In genomic region chr5:42515504-42515903, GRCh38 we compare ENCODE assay signal across 1 cellular context.
TF ChIP-seq lines count a peak whose summit lies in the region.

No MANE protein-coding gene starts in this region.

TF ChIP-seq in SK-N-SH treated with all-trans-retinoic acid at 6 μM for 48 hours, 23 proteins besides CTCF, POLR2A, EP300 and RAD21 (continued from another document):
- TF ChIP-seq, protein P1, sequence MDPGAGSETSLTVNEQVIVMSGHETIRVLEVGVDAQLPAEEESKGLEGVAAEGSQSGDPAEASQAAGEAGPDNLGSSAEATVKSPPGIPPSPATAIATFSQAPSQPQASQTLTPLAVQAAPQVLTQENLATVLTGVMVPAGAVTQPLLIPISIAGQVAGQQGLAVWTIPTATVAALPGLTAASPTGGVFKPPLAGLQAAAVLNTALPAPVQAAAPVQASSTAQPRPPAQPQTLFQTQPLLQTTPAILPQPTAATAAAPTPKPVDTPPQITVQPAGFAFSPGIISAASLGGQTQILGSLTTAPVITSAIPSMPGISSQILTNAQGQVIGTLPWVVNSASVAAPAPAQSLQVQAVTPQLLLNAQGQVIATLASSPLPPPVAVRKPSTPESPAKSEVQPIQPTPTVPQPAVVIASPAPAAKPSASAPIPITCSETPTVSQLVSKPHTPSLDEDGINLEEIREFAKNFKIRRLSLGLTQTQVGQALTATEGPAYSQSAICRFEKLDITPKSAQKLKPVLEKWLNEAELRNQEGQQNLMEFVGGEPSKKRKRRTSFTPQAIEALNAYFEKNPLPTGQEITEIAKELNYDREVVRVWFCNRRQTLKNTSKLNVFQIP (CRISPR knock-in tag; IDR thresholded peaks at IDR 0.05; ENCODE audit: borderline replicate concordance, low read depth) = no peak
- no peak for TF ChIP-seq CSRNP3 (CRISPR knock-in tag; IDR thresholded peaks at IDR 0.05)
- TF ChIP-seq SNAI2 (CRISPR knock-in tag; IDR thresholded peaks at IDR 0.05) = no peak
- no peak for TF ChIP-seq TOX (CRISPR knock-in tag; IDR thresholded peaks at IDR 0.05; ENCODE audit: borderline replicate concordance)
- no peak for TF ChIP-seq ZFP3 (CRISPR knock-in tag; IDR thresholded peaks at IDR 0.05)
- no peak for TF ChIP-seq GLIS3 (CRISPR knock-in tag; IDR thresholded peaks at IDR 0.05)
